ENCODE assay signal across 18 cellular contexts in the genomic region with DNA sequence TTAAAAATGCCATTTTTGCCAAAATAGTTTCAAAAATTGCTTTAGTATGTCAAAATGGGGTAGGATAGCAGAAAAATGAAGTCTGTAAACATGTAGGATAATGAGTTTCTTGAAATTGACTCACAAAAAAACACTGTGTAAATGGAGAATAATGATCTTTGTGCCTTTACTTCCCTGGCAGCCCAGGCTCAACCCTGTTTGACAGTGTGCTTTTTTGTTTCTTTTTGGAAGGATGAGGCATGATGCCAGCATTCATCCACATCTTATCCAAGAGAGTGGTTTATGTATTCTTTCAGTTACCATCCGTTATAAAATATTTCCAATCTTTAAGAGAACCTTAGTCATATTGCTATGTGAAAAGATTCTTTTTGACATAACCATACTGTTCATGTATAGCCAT.
DNase-seq lines count a peak whose midpoint lies in the region; TF ChIP-seq lines count a peak whose summit lies in the region.
"Had no signal": no experiment of that assay in that cellular context is flagged by ENCODE, and none has a peak within 500 bp of the region (broad histone marks: within the 10 kb centered on the region; RNA-seq: fewer than 3 reads in every experiment).

No MANE protein-coding gene starts in this region.

- intact Hi-C loops in vagina (cut with DNase I) = no loop called here

- no peak for TF ChIP-seq CTCF in LNCaP clone FGC (IDR thresholded peaks at IDR 0.05; ENCODE audit: control insufficient read depth, extremely low read depth, insufficient read depth)
- TF ChIP-seq CTCF in vagina (IDR thresholded peaks at IDR 0.05) = no peak
- no peak for TF ChIP-seq CTCF in glutamatergic neuron (IDR thresholded peaks at IDR 0.05; ENCODE audit: partially characterized antibody, unreplicated experiment)

- peaks cover under 1% of the 10 kb centered on the region for H3K9me3 Mint-ChIP-seq in glutamatergic neuron (ENCODE audit: unreplicated experiment)
- H3K9me3 Mint-ChIP-seq: CD8-positive, alpha-beta T cell; GM23338 had no signal

- peaks cover 18% of the 10 kb centered on the region for H3K4me1 ChIP-seq in vagina

- no peak overlapping the region for H3K27ac ChIP-seq in vagina
- H3K27ac ChIP-seq: BLaER1 treated with 17β-estradiol and CSF1 and Interleukin-3, amounts not matched to agents 10 nM and 100 nM; HL-60 had no signal

- H3K9me3 ChIP-seq in vagina = no peaks in the 10 kb centered on the region
- H3K9me3 ChIP-seq: BLaER1 treated with 17β-estradiol and CSF1 and Interleukin-3, amounts not matched to agents 10 nM and 100 nM had no signal

- no peak overlapping the region for H3K4me3 ChIP-seq in LNCaP clone FGC (ENCODE audit: low read depth, low read length)
- H3K4me3 ChIP-seq in vagina = no peak overlapping the region
- H3K4me3 ChIP-seq: BLaER1 treated with 17β-estradiol and CSF1 and Interleukin-3, amounts not matched to agents 10 nM and 100 nM; GM23338 had no signal

- no peaks in the 10 kb centered on the region for H3K36me3 ChIP-seq in vagina
- H3K36me3 ChIP-seq: BLaER1 treated with 17β-estradiol and CSF1 and Interleukin-3, amounts not matched to agents 10 nM and 100 nM had no signal

- H3K27ac Mint-ChIP-seq in glutamatergic neuron (ENCODE audit: unreplicated experiment) = no peak overlapping the region
- H3K27ac Mint-ChIP-seq: B cell; CD8-positive, alpha-beta T cell; GM23338 had no signal

- TF ChIP-seq POLR2A in vagina (IDR thresholded peaks at IDR 0.05) = no peak

- H3K4me1 Mint-ChIP-seq in glutamatergic neuron (ENCODE audit: low read depth, unreplicated experiment) = peaks cover 50% of the 10 kb centered on the region

- H3K27me3 ChIP-seq in vagina = no peaks in the 10 kb centered on the region
- H3K27me3 ChIP-seq: BLaER1 treated with 17β-estradiol and CSF1 and Interleukin-3, amounts not matched to agents 10 nM and 100 nM had no signal

- H3K4me3 Mint-ChIP-seq in glutamatergic neuron (ENCODE audit: unreplicated experiment) = no peak overlapping the region
- H3K4me3 Mint-ChIP-seq: B cell; CD8-positive, alpha-beta T cell; GM23338 had no signal

- DNase-seq in Ammon's horn (ENCODE audit: low spot score) (peak; percentile 42), LNCaP clone FGC (ENCODE audit: low read depth) (peak; percentile 18), epidermal melanocyte (ENCODE audit: insufficient read length, low spot score) (peak; percentile 36), midbrain (lab: John Stamatoyannopoulos, UW) (peak; percentile 20), vagina (ENCODE audit: extremely low spot score in 2 of 2) (no peak), glutamatergic neuron (no peak), GM19240 (ENCODE audit: insufficient read length, low spot score) (no peak)
- DNase-seq in stimulated activated CD4-positive, alpha-beta T cell treated with anti-CD3 and anti-CD28 coated beads, Interleukin-2, amount 100 ng/mL, for 48 hours = no peak
- DNase-seq: 8988T; CD8-positive, alpha-beta T cell; COR-L47; DMS 273 treated with DMSO at 0.1 percent for 48 hours; GDM1; HCEC 1CT had no signal

- peaks cover 8% of the 10 kb centered on the region for H3K27me3 Mint-ChIP-seq in glutamatergic neuron (ENCODE audit: unreplicated experiment)
- H3K27me3 Mint-ChIP-seq: B cell had no signal

- no peaks in the 10 kb centered on the region for H3K36me3 Mint-ChIP-seq in glutamatergic neuron (ENCODE audit: unreplicated experiment)
- H3K36me3 Mint-ChIP-seq: CD8-positive, alpha-beta T cell had no signal

Comparison
In these comparisons a context has a peak if more than half of its experiments do, and no peak if none do; other contexts are left out.
1. DNase-seq: peak in Ammon's horn (single experiment), LNCaP clone FGC (single experiment), epidermal melanocyte (single experiment) and midbrain (single experiment); none in vagina (0 of 2), stimulated activated CD4-positive, alpha-beta T cell treated with anti-CD3 and anti-CD28 coated beads, Interleukin-2, amount 100 ng/mL, for 48 hours (0 of 2), glutamatergic neuron (single experiment) and GM19240 (single experiment).